In genomic region chr2:70901235-70902066, GRCh38 we compare ENCODE assay signal across 8 cellular contexts. TPM values are rescaled to one million over a fixed set of nuclear protein-coding genes. Genes with fewer than 3 reads are reported as not detected.
DNase-seq lines count a peak whose midpoint lies in the region; ATAC-seq and TF ChIP-seq lines count a peak whose summit lies in the region.

No MANE protein-coding gene starts in this region.

- no peak for TF ChIP-seq CTCF in choroid plexus epithelial cell (conservative IDR thresholded peaks at IDR 0.05; ENCODE audit: low read depth, low read length)
- TF ChIP-seq CTCF in lung (IDR thresholded peaks at IDR 0.05; ENCODE audit: control extremely low read depth, extremely low read depth) = no peak
- TF ChIP-seq CTCF in uterus (IDR thresholded peaks at IDR 0.05) = no peak

- TF ChIP-seq POLR2A in uterus (IDR thresholded peaks at IDR 0.05) = no peak

- peak; percentile 62 for ATAC-seq in lung (ENCODE audit: insufficient read depth, low FRiP score)
- ATAC-seq in HG02884 (IDR thresholded peaks at IDR 0.05; ENCODE audit: unreplicated experiment) = no peak

- DNase-seq in G401 (ENCODE audit: low spot score) (peak; percentile 51), NCI-H2107 (lab: John Stamatoyannopoulos, UW) (peak; percentile 7), choroid plexus epithelial cell (ENCODE audit: low read depth) (peak; percentile 30), lung (ENCODE audit: low spot score) (no peak), uterus (no peak), HuH-7.5 (ENCODE audit: low spot score) (no peak), Kasumi-1 (lab: John Stamatoyannopoulos, UW) (no peak)

- in situ Hi-C loops in G401 (cut with HindIII; ENCODE audit: low sequenced_read_pairs) = no loop called here

- H3K9me3 ChIP-seq in lung (ENCODE audit: control insufficient read depth in 2 of 2, insufficient read depth in 1 of 2, low read length in 1 of 2) = peaks cover 0 to 15% of the 10 kb centered on the region in 2 donors
- no peaks in the 10 kb centered on the region for H3K9me3 ChIP-seq in uterus

- H3K4me1 ChIP-seq in lung (ENCODE audit: control insufficient read depth in 2 of 2, insufficient read depth in 2 of 2, low read length in 2 of 2) (peaks cover 0 to 13% of the 10 kb centered on the region in 2 donors), uterus (peaks cover 0 to 25% of the 10 kb centered on the region in 2 donors)

- H3K4me3 ChIP-seq in choroid plexus epithelial cell (ENCODE audit: low read depth, low read length) (peak overlapping the region; percentile 64), lung (peak overlapping the region; percentile 37), uterus (peak overlapping the region; percentile 26 to 38)

- H3K36me3 ChIP-seq in lung (ENCODE audit: control insufficient read depth in 2 of 2, insufficient read depth in 2 of 2, low read length in 2 of 2) = no peaks in the 10 kb centered on the region
- no peaks in the 10 kb centered on the region for H3K36me3 ChIP-seq in uterus

- 6 to 7% methylated on average over 69 to 77 of the region's 77 CpGs for WGBS in lung, 2 donors

- intact Hi-C loops in uterus (cut with DNase I; ENCODE audit: low total_unique reads) = no loop called here

- H3K27me3 ChIP-seq in lung (ENCODE audit: control insufficient read depth, insufficient read depth) (peaks cover 11% of the 10 kb centered on the region), uterus (peaks cover 0 to 69% of the 10 kb centered on the region in 2 donors)

- H3K27ac ChIP-seq in lung (ENCODE audit: low read depth in 1 of 2, low read length in 1 of 2) (peak overlapping the region in 1 of 2 donors; percentile 43), uterus (peak overlapping the region in 1 of 2 donors; percentile 9)

RNA-seq across cellular contexts. Expression of gene VAX2, which starts 1.1 kb away (rescaled TPM):
- total RNA-seq in G401 (2014; rRNA removed; shearing (Covaris generic)) = 6.1 and 8.1 TPM in 2 replicates
- total RNA-seq in lung (1 to 10 TPM in 1 of 2 donors, under 1 TPM in 1; 0.97 to 1.4 TPM), uterus (1 to 10 TPM in 3 of 4 donors, under 1 TPM in 1; 0.35 to 6.8 (median 2.4) TPM)
- 1 to 10 TPM in 1 of 2 donors, under 1 TPM in 1; 0.32 to 1.4 TPM for polyA plus RNA-seq in lung

RNA-seq across cellular contexts. Expression of gene ATP6V1B1, which starts 34.2 kb away (rescaled TPM):
- total RNA-seq in G401 (2014; rRNA removed; shearing (Covaris generic)) = 1.1 TPM in 1 of 2 replicates, not detected in the other
- 1 to 10 TPM; 1.4 to 5.9 TPM for total RNA-seq in lung
- polyA plus RNA-seq in lung = 1 to 10 TPM in 1 of 2 donors, under 1 TPM in 1; 0.33 to 2.2 TPM
- 1 to 10 TPM in 2 of 4 donors, not detected in 2; 3.4 to 3.7 TPM for total RNA-seq in uterus

Comparison
In these comparisons a context has a peak if more than half of its experiments do, and no peak if none do; other contexts are left out.
1. DNase-seq: peak in G401 (single experiment), NCI-H2107 (single experiment) and choroid plexus epithelial cell (single experiment); none in lung (single experiment), uterus (0 of 2), HuH-7.5 (single experiment) and Kasumi-1 (0 of 2).
2. Peak in every context shown above with its lines, with median percentiles within 50 percentile points of each other: H3K4me3 ChIP-seq.